11 cellular contexts compared by ENCODE assay signal in the genomic region with DNA sequence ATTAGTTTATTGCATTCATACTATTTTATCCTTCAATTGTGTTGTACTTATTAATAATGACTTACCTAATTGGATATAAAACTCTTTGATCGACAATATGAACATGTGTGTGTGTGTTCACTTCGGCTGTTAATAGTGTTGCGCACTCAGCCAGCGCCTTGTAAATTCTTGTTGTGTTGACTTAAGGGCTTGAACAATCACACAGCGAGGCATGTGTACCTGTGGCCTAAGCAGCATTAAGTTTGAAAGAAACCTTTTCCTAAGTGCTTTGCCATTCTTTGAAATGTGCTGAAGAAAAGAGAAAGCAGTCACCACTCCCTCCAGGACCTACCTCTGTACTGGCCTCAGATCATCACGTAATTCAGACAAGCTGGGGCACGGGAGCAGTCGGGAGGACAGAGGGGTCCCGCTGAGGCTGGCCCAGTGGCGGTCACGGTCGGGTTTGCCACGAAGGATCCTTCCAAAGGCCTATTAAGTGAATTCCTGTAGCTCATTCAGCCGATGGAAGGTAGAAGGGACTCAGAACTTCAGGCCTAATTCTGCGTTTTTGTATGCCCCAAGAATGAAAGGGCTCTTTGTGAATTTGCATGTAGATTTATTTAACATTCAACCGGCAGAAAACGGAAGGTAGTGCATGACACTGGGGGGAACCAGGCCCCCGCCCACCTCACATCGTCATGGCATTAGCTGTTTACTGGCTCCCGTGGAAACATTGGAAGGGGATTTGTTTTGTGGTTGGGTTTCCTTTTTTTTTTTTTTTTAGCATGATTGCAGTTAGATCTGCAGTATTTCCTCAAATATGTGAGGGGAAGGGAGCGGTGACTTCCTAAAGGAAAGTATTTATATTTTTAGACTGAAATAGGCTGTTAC.
DNase-seq lines count a peak whose midpoint lies in the region; ATAC-seq and TF ChIP-seq lines count a peak whose summit lies in the region.
"Had no signal": no experiment of that assay in that cellular context is flagged by ENCODE, and none has a peak within 500 bp of the region (broad histone marks: within the 10 kb centered on the region; RNA-seq: fewer than 3 reads in every experiment).

No MANE protein-coding gene starts in this region.

- H3K27me3 Mint-ChIP-seq in nephron progenitor cell (ENCODE audit: low read depth, poor library complexity) = peaks cover 1% of the 10 kb centered on the region
- H3K27me3 Mint-ChIP-seq in immature natural killer cell (ENCODE audit: low read depth in 3 of 3) = peaks cover 2 to 14% (median 6%) of the 10 kb centered on the region in 3 donors

- H3K27ac ChIP-seq in vagina = peak overlapping the region; percentile 60

- intact Hi-C loops in vagina (cut with DNase I) = no loop called here

- ATAC-seq in GM19397 (IDR thresholded peaks at IDR 0.05; ENCODE audit: unreplicated experiment) = no peak

- H3K4me3 Mint-ChIP-seq in nephron progenitor cell (no peak overlapping the region), immature natural killer cell (no peak overlapping the region)

- no peaks in the 10 kb centered on the region for H3K36me3 Mint-ChIP-seq in nephron progenitor cell (ENCODE audit: low read depth)
- no peaks in the 10 kb centered on the region for H3K36me3 Mint-ChIP-seq in immature natural killer cell

- peaks cover 3% of the 10 kb centered on the region for H3K27me3 ChIP-seq in adipocyte (replicated peaks; ENCODE audit: control insufficient read depth, insufficient read depth, low read length)
- no peaks in the 10 kb centered on the region for H3K27me3 ChIP-seq in vagina

- H3K36me3 ChIP-seq in adipocyte (ENCODE audit: control insufficient read depth, insufficient read depth, low read length, severe bottlenecking) (no peaks in the 10 kb centered on the region), vagina (no peaks in the 10 kb centered on the region)

- no peak overlapping the region for H3K9ac ChIP-seq in adipocyte (ENCODE audit: low read length)

- H3K4me1 ChIP-seq in adipocyte (ENCODE audit: control insufficient read depth, insufficient read depth, low read length) (peaks cover 5% of the 10 kb centered on the region), vagina (peaks cover 8% of the 10 kb centered on the region)

- no peaks in the 10 kb centered on the region for H3K9me3 ChIP-seq in adipocyte (ENCODE audit: control insufficient read depth, low read length)
- H3K9me3 ChIP-seq in vagina = no peaks in the 10 kb centered on the region

- H3K27ac Mint-ChIP-seq in nephron progenitor cell (peak overlapping the region; percentile 58), immature natural killer cell (no peak overlapping the region)

- no peaks in the 10 kb centered on the region for H3K9me3 Mint-ChIP-seq in nephron progenitor cell
- H3K9me3 Mint-ChIP-seq in immature natural killer cell = no peaks in the 10 kb centered on the region

- TF ChIP-seq CTCF in nephron progenitor cell (IDR thresholded peaks at IDR 0.05) (no peak), vagina (IDR thresholded peaks at IDR 0.05) (no peak)

- H3K4me1 Mint-ChIP-seq in nephron progenitor cell (peaks cover 8% of the 10 kb centered on the region), immature natural killer cell (peaks cover 0 to 4% of the 10 kb centered on the region in 2 donors)

- no peak overlapping the region for H3K4me3 ChIP-seq in adipocyte (ENCODE audit: low read length)
- H3K4me3 ChIP-seq in vagina = peak overlapping the region in 1 of 2 donors; percentile 9

- DNase-seq in adipocyte (ENCODE audit: low read depth) (peak; percentile 9), foreskin melanocyte (peak; percentile 23), nephron progenitor cell (peak; percentile 27), vagina (ENCODE audit: extremely low spot score in 2 of 2) (no peak), immature natural killer cell (no peak)
- no peak for DNase-seq in stimulated activated CD4-positive, alpha-beta T cell treated with anti-CD3 and anti-CD28 coated beads, Interleukin-4, amount 100 ng/mL, for 24 hours
- DNase-seq: activated CD4-positive, alpha-beta T cell treated with anti-CD3 and anti-CD28 coated beads, Interleukin-2, amount 50 U/mL, for 48 hours; activated naive CD4-positive, alpha-beta T cell; DMS 273 treated with DMSO at 0.1 percent for 48 hours; effector CD4-positive, alpha-beta T cell had no signal

- TF ChIP-seq POLR2A in vagina (IDR thresholded peaks at IDR 0.05) = no peak

Comparison
In these comparisons a context has a peak if more than half of its experiments do, and no peak if none do; other contexts are left out.
1. DNase-seq: peak in adipocyte (single experiment), foreskin melanocyte (single experiment) and nephron progenitor cell (single experiment); none in vagina (0 of 2), immature natural killer cell (0 of 3) and stimulated activated CD4-positive, alpha-beta T cell treated with anti-CD3 and anti-CD28 coated beads, Interleukin-4, amount 100 ng/mL, for 24 hours (single experiment).